8 cellular contexts compared by ENCODE assay signal in the genomic region with DNA sequence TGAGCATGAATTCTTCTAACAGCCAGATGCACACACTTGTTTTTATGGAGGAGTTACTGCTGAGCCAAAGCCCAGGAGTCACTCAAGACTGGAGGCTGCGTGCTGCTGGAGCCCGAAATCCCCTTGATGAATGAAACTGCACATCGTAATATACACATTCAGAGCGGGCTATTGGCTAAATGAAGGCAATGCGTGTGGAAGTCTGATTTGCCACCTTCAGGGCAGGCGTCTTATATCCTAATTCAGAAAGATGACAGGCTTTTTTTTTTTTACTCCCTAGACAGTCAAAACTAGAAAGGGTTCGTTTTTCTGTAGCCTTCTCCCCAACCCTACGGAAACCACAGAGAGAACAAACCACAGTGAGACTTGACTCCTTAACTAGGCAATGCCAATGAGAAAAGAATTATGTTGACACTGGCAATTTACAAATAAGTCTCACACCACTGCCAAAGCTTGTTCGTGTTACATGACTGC.
DNase-seq lines count a peak whose midpoint lies in the region; ATAC-seq and TF ChIP-seq lines count a peak whose summit lies in the region.

No MANE protein-coding gene starts in this region.

- H3K23ac ChIP-seq in H9 (ENCODE audit: insufficient read length, low read depth, low read length) = no peak overlapping the region

- H3K4me3 ChIP-seq in Panc1 (ENCODE audit: low read depth in 2 of 2, low read length in 2 of 2) = peak overlapping the region; percentile 63 to 77
- H3K4me3 ChIP-seq in mucosa of descending colon = no peak overlapping the region
- peak overlapping the region in 2 of 4 donors; percentile 9 to 12 for H3K4me3 ChIP-seq in upper lobe of left lung

- intact Hi-C loops in Panc1 (cut with micrococcal nuclease; ENCODE audit: unreplicated experiment) = loop anchor here (5.0 kb wide), 1 partner anchor 81 kb away; no protein-coding TSS in a partner anchor
- intact Hi-C loops in mucosa of descending colon (cut with DNase I, micrococcal nuclease) = no loop called here

- peaks cover 6 to 7% of the 10 kb centered on the region in 2 experiments; a peak in 2 of 4 replicates for H3K4me1 Mint-ChIP-seq in H9

- H2BK20ac ChIP-seq in H9 (ENCODE audit: low read depth, low read length, poor library complexity, severe bottlenecking) = no peak overlapping the region

- H2BK12ac ChIP-seq in H9 (ENCODE audit: insufficient read length, low read depth, low read length) = no peak overlapping the region

- no peak overlapping the region for H2BK5ac ChIP-seq in H9 (ENCODE audit: insufficient read length, low read length)

- 68 to 77% methylated on average over 9 of the region's 9 CpGs for WGBS in upper lobe of left lung, 2 donors
- no CpG with 5 or more reads among the region's 9 CpGs for WGBS in H9 (ENCODE audit: extremely low coverage, insufficient read length, low lambda C conversion rate)

- H3K18ac ChIP-seq in H9 (ENCODE audit: insufficient read length, low read depth, low read length) = no peak overlapping the region

- H3K27ac Mint-ChIP-seq in H9 = peak overlapping the region in 1 of 3 experiments; percentile 9; a peak in 1 of 7 replicates

- no peaks in the 10 kb centered on the region for H3K27me3 Mint-ChIP-seq in H9 (ENCODE audit: low read depth)

- no peak overlapping the region for H2AFZ ChIP-seq in H9 (ENCODE audit: low read length)

- H3K4ac ChIP-seq in H9 (ENCODE audit: low read depth, low read length) = no peak overlapping the region

- no peak for TF ChIP-seq POLR2A in upper lobe of left lung (IDR thresholded peaks at IDR 0.05)

- BruUV-seq in Panc1 (replicated peaks; lab: Mats Ljungman, UMichigan) = no TSS peak

- DNase-seq in Panc1 (ENCODE audit: low read depth, low spot score) = no peak
- peak; percentile 91 for DNase-seq in activated effector memory CD4-positive, alpha-beta T cell treated with anti-CD3 and anti-CD28 coated beads, Interleukin-2, amount 50 U/mL, for 16 hours
- no peak for DNase-seq in mucosa of descending colon
- no peak for DNase-seq in upper lobe of left lung
- DNase-seq in NCI-H526 (lab: John Stamatoyannopoulos, UW) = no peak
- DNase-seq in H9 = no peak

- H4K5ac ChIP-seq in H9 (ENCODE audit: insufficient read length, low read depth, low read length) = no peak overlapping the region

- no peaks in the 10 kb centered on the region for H3K23me2 ChIP-seq in H9 (ENCODE audit: insufficient read length, low read depth, low read length, poor library complexity, severe bottlenecking)

- H3K27ac ChIP-seq in Panc1 (ENCODE audit: low read length) = peak overlapping the region; percentile 99
- peak overlapping the region; percentile 63 to 81 (median 74) for H3K27ac ChIP-seq in upper lobe of left lung
- no peak overlapping the region for H3K27ac ChIP-seq in H9 (ENCODE audit: insufficient read length, low read depth, low read length)

- no peak overlapping the region for H3K14ac ChIP-seq in H9 (ENCODE audit: insufficient read depth, low read length)

- H3K9me3 ChIP-seq in Panc1 (ENCODE audit: control insufficient read depth, insufficient read depth, low read depth, low read length) = no peaks in the 10 kb centered on the region
- H3K9me3 ChIP-seq in mucosa of descending colon = no peaks in the 10 kb centered on the region
- no peaks in the 10 kb centered on the region for H3K9me3 ChIP-seq in upper lobe of left lung
- no peaks in the 10 kb centered on the region for H3K9me3 ChIP-seq in H9 (ENCODE audit: control insufficient read depth, low read depth, low read length)

- no peak overlapping the region for H2AK5ac ChIP-seq in H9 (ENCODE audit: insufficient read length, low read length)

- no peak overlapping the region for H3K4me2 ChIP-seq in H9 (ENCODE audit: insufficient read depth, insufficient read length, low read length)

- no peak overlapping the region for H4K91ac ChIP-seq in H9 (ENCODE audit: insufficient read length, low read depth, low read length)

- H3K79me2 ChIP-seq in H9 (ENCODE audit: insufficient read depth, low read length) = no peaks in the 10 kb centered on the region

- in situ Hi-C loops in Panc1 (cut with HindIII; ENCODE audit: low pct_unique_long_range_greater_than_20kb, low sequenced_read_pairs) = no loop called here

- H4K8ac ChIP-seq in H9 (replicated peaks; ENCODE audit: insufficient read length, low read depth, low read length) = no peak overlapping the region

- H2BK15ac ChIP-seq in H9 (ENCODE audit: low read depth, low read length) = no peak overlapping the region

- H3K79me1 ChIP-seq in H9 (ENCODE audit: insufficient read depth, low read depth, low read length, poor library complexity, severe bottlenecking) = no peaks in the 10 kb centered on the region

- no peak overlapping the region for H3T11ph ChIP-seq in H9 (ENCODE audit: low read length)

- TF ChIP-seq EP300 in upper lobe of left lung (IDR thresholded peaks at IDR 0.05) = no peak

- H3K27me3 ChIP-seq in Panc1 (ENCODE audit: control insufficient read depth, insufficient read depth, low read length) (no peaks in the 10 kb centered on the region), upper lobe of left lung (no peaks in the 10 kb centered on the region), H9 (ENCODE audit: insufficient read depth, low read length) (no peaks in the 10 kb centered on the region)

- no peaks in the 10 kb centered on the region for H4K20me1 ChIP-seq in H9 (ENCODE audit: control insufficient read depth, insufficient read depth, insufficient read length)

- H3K36me3 Mint-ChIP-seq in H9 (ENCODE audit: insufficient read depth in 1 of 3, low read depth in 3 of 3) = peaks cover 6 to 17% (median 16%) of the 10 kb centered on the region in 3 experiments; a peak in 6 of 7 replicates

- H3K9ac ChIP-seq in H9 (ENCODE audit: extremely low read depth, insufficient read length, low read length) = no peak overlapping the region

- CTCF ChIA-PET in Panc1 (lab: Charles Lee) = interaction anchor here (0.6 to 1.4 kb wide), 3 partner anchors 21 to 46 kb away, joined by 3 to 13 read pairs (median 5); no protein-coding TSS in a partner anchor

- no peak overlapping the region for H2BK120ac ChIP-seq in H9 (ENCODE audit: low read depth, low read length, poor library complexity, severe bottlenecking)

- H3K9me3 Mint-ChIP-seq in H9 = peaks cover 5 to 7% of the 10 kb centered on the region in 2 experiments; a peak in 4 of 5 replicates

- no peak overlapping the region for H3K56ac ChIP-seq in H9 (ENCODE audit: insufficient read length, low read depth, low read length)

- no peak for TF ChIP-seq CTCF in Panc1 (IDR thresholded peaks at IDR 0.05)
- no peak for TF ChIP-seq CTCF in mucosa of descending colon (IDR thresholded peaks at IDR 0.05)
- no peak for TF ChIP-seq CTCF in upper lobe of left lung (IDR thresholded peaks at IDR 0.05)
- TF ChIP-seq CTCF in H9 (conservative IDR thresholded peaks at IDR 0.05) = no peak

- ATAC-seq in GM18868 (IDR thresholded peaks at IDR 0.05; ENCODE audit: unreplicated experiment) (peak; percentile 78), HG02943 (IDR thresholded peaks at IDR 0.05; ENCODE audit: low read depth, unreplicated experiment) (peak; percentile 75), Panc1 (peak; percentile 90), mucosa of descending colon (peak; percentile 63), upper lobe of left lung (ENCODE audit: low FRiP score in 2 of 2) (peak; percentile 49 to 58)

- POLR2A ChIA-PET in Panc1 (lab: Charles Lee) = interaction anchor here (0.7 to 1.1 kb wide), 4 partner anchors 15 to 228 kb away, joined by 3 to 4 read pairs (median 4); no protein-coding TSS in a partner anchor

- H3K4me3 Mint-ChIP-seq in H9 = no peak overlapping the region

- peaks cover 4% of the 10 kb centered on the region; the same call in 1 of the 2 replicates for H3K36me3 ChIP-seq in Panc1 (ENCODE audit: control insufficient read depth, insufficient read depth, low read length)
- no peaks in the 10 kb centered on the region for H3K36me3 ChIP-seq in mucosa of descending colon (ENCODE audit: low read depth)
- peaks cover 0 to 60% (median 10%) of the 10 kb centered on the region in 4 donors for H3K36me3 ChIP-seq in upper lobe of left lung

- H3K4me1 ChIP-seq in Panc1 (ENCODE audit: control insufficient read depth, insufficient read depth, low read length) (peaks cover 36% of the 10 kb centered on the region), mucosa of descending colon (ENCODE audit: low read depth) (no peaks in the 10 kb centered on the region), upper lobe of left lung (peaks cover 37 to 58% (median 54%) of the 10 kb centered on the region in 4 donors), H9 (ENCODE audit: insufficient read depth, low read length) (0 out of 2 replicates have a peak, but pooled peaks cover 5% of the 10 kb centered on the region)
